In the genomic region with DNA sequence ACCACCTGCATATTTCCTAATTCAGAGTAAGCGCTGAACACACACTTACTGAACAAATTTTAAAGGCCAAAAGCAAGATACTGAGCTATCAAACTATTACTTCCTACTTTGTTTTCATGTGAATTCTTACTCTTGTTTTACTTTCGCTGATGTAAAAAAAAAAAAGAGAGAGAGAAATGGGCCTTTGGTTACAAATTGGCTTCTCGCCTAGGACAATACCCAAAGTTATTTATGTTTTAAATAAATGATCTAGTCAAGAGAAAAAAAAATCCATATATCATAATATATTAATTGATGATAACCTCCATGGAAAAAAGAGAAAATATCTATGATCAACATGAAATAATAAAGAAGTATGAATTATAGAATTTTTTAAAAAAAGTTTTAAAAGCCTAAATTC, we compare ENCODE assay signal across 27 cellular contexts. TPM values are rescaled to one million over a fixed set of nuclear protein-coding genes. Genes with fewer than 3 reads are reported as not detected.
DNase-seq lines count a peak whose midpoint lies in the region; ATAC-seq and TF ChIP-seq lines count a peak whose summit lies in the region.
"Had no signal": no experiment of that assay in that cellular context is flagged by ENCODE, and none has a peak within 500 bp of the region (broad histone marks: within the 10 kb centered on the region; RNA-seq: fewer than 3 reads in every experiment).

No MANE protein-coding gene starts in this region.

- TF ChIP-seq POLR2A in esophagus squamous epithelium (IDR thresholded peaks at IDR 0.05), result no peak

- no peaks in the 10 kb centered on the region for H3K27me3 Mint-ChIP-seq in chondrocyte (ENCODE audit: low read depth)

- H3K9me3 Mint-ChIP-seq in chondrocyte (ENCODE audit: low read depth), result no peaks in the 10 kb centered on the region
- H3K9me3 Mint-ChIP-seq: activated CD4-positive, alpha-beta memory T cell treated with anti-CD3 and anti-CD28 coated beads for 36 hours; activated naive CD8-positive, alpha-beta T cell treated with anti-CD3 and anti-CD28 coated beads, Interleukin-2, amount 50 U/mL, for 24 hours; activated T-cell treated with anti-CD3 and anti-CD28 coated beads, Interleukin-2, amount 50 U/mL, for 72 hours; CD8-positive, alpha-beta T cell; natural killer cell treated with Interleukin-12 subunit alpha and Interleukin-12 subunit beta and Interleukin-15 and Interleukin-18, amount 100 ng/mL, for 72 hours had no signal

- 69 to 74% methylated on average over 3 of the region's 3 CpGs for WGBS in esophagus squamous epithelium, 2 donors

- DNase-seq in chondrocyte (ENCODE audit: low spot score) (no peak), esophagus squamous epithelium (lab: John Stamatoyannopoulos, UW) (no peak), thoracic aorta (ENCODE audit: low spot score) (no peak), DMS153 (lab: John Stamatoyannopoulos, UW) (no peak), GM19240 (ENCODE audit: insufficient read length, low spot score) (no peak)
- DNase-seq: ACHN; activated CD4-positive, alpha-beta memory T cell treated with anti-CD3 and anti-CD28 coated beads for 36 hours; activated CD4-positive, CD25-positive, alpha-beta regulatory T cell treated with anti-CD3 and anti-CD28 coated beads, Interleukin-2, amount 50 U/mL, for 72 hours; activated naive CD8-positive, alpha-beta T cell treated with anti-CD3 and anti-CD28 coated beads, Interleukin-2, amount 50 U/mL, for 24 hours; activated T-cell treated with anti-CD3 and anti-CD28 coated beads, Interleukin-2, amount 50 U/mL, for 72 hours; CD8-positive, alpha-beta T cell; effector memory CD8-positive, alpha-beta T cell; EL; hypothalamus; immature natural killer cell; NCI-H146; NCI-H446; NCI-H774; SIG-M5; stimulated activated naive CD4-positive, alpha-beta T cell; testis had no signal

- intact Hi-C loops in esophagus squamous epithelium (cut with DNase I), result no loop called here

- TF ChIP-seq CTCF in chondrocyte (IDR thresholded peaks at IDR 0.05), result no peak
- TF ChIP-seq CTCF in esophagus squamous epithelium (IDR thresholded peaks at IDR 0.05), result no peak
- TF ChIP-seq CTCF in thoracic aorta (IDR thresholded peaks at IDR 0.05), result no peak

- no peak overlapping the region for H3K4me3 ChIP-seq in esophagus squamous epithelium
- H3K4me3 ChIP-seq in muscle layer of colon (ENCODE audit: low read depth in 1 of 2, low read length in 2 of 2), result no peak overlapping the region
- no peak overlapping the region for H3K4me3 ChIP-seq in thoracic aorta

- H3K4me3 Mint-ChIP-seq in chondrocyte (ENCODE audit: unreplicated experiment), result no peak overlapping the region
- H3K4me3 Mint-ChIP-seq: activated CD4-positive, alpha-beta memory T cell treated with anti-CD3 and anti-CD28 coated beads for 36 hours; activated naive CD8-positive, alpha-beta T cell treated with anti-CD3 and anti-CD28 coated beads, Interleukin-2, amount 50 U/mL, for 24 hours; B cell; CD8-positive, alpha-beta T cell; effector memory CD8-positive, alpha-beta T cell; immature natural killer cell; natural killer cell treated with Interleukin-12 subunit alpha and Interleukin-12 subunit beta and Interleukin-15 and Interleukin-18, amount 100 ng/mL, for 72 hours had no signal

- peaks cover 92% of the 10 kb centered on the region for H3K4me1 Mint-ChIP-seq in chondrocyte (ENCODE audit: low read depth)
- H3K4me1 Mint-ChIP-seq: B cell, immature natural killer cell had no signal

- ATAC-seq in thoracic aorta (ENCODE audit: insufficient number of reproducible peaks, low FRiP score, low read depth) (no peak), GM18867 (IDR thresholded peaks at IDR 0.05; ENCODE audit: unreplicated experiment) (no peak)
- ATAC-seq: CD8-positive, alpha-beta T cell; effector memory CD8-positive, alpha-beta T cell; HCT116; natural killer cell treated with Interleukin-12 subunit alpha and Interleukin-12 subunit beta and Interleukin-15 and Interleukin-18, amount 100 ng/mL, for 72 hours had no signal

- H3K27me3 ChIP-seq in esophagus squamous epithelium (peaks cover 0 to 22% (median 0%) of the 10 kb centered on the region in 4 donors), muscle layer of colon (ENCODE audit: control insufficient read depth in 1 of 2, insufficient read depth in 2 of 2, low read length in 2 of 2) (no peaks in the 10 kb centered on the region), thoracic aorta (replicated peaks; ENCODE audit: insufficient read depth) (no peaks in the 10 kb centered on the region)
- H3K27me3 ChIP-seq: testis had no signal

- H3K4me1 ChIP-seq in esophagus squamous epithelium (peaks cover 0 to 83% (median 19%) of the 10 kb centered on the region in 3 donors), muscle layer of colon (ENCODE audit: insufficient read depth, low read length) (peaks cover 82% of the 10 kb centered on the region), thoracic aorta (ENCODE audit: control insufficient read depth in 1 of 2, low read depth in 2 of 2) (peaks cover 61 to 93% of the 10 kb centered on the region in 2 donors)

- H3K9me3 ChIP-seq in esophagus squamous epithelium, result no peaks in the 10 kb centered on the region
- H3K9me3 ChIP-seq in muscle layer of colon (ENCODE audit: low read length), result no peaks in the 10 kb centered on the region
- no peaks in the 10 kb centered on the region for H3K9me3 ChIP-seq in thoracic aorta
- H3K9me3 ChIP-seq: testis had no signal

- no peaks in the 10 kb centered on the region for H3K36me3 ChIP-seq in esophagus squamous epithelium
- H3K36me3 ChIP-seq in muscle layer of colon (ENCODE audit: insufficient read depth, low read length), result no peaks in the 10 kb centered on the region
- H3K36me3 ChIP-seq in thoracic aorta, result no peaks in the 10 kb centered on the region

- H3K27ac ChIP-seq in esophagus squamous epithelium (peak overlapping the region in 3 of 4 donors; percentile 32 to 95 (median 64)), muscle layer of colon (ENCODE audit: low read depth, low read length) (peak overlapping the region; percentile 81), thoracic aorta (peak overlapping the region; percentile 43 to 69)

- H3K36me3 Mint-ChIP-seq in chondrocyte (ENCODE audit: low read depth), result peaks cover 23% of the 10 kb centered on the region
- H3K36me3 Mint-ChIP-seq: activated CD4-positive, alpha-beta memory T cell treated with anti-CD3 and anti-CD28 coated beads for 36 hours; CD8-positive, alpha-beta T cell; immature natural killer cell; natural killer cell treated with Interleukin-12 subunit alpha and Interleukin-12 subunit beta and Interleukin-15 and Interleukin-18, amount 100 ng/mL, for 72 hours had no signal

- H3K9ac ChIP-seq in muscle layer of colon (ENCODE audit: low read length), result no peak overlapping the region

- H3K27ac Mint-ChIP-seq in chondrocyte (ENCODE audit: unreplicated experiment), result peak overlapping the region; percentile 86
- H3K27ac Mint-ChIP-seq: activated CD4-positive, alpha-beta memory T cell treated with anti-CD3 and anti-CD28 coated beads for 36 hours; activated naive CD8-positive, alpha-beta T cell treated with anti-CD3 and anti-CD28 coated beads, Interleukin-2, amount 50 U/mL, for 24 hours; activated T-cell treated with anti-CD3 and anti-CD28 coated beads, Interleukin-2, amount 50 U/mL, for 72 hours; B cell; CD8-positive, alpha-beta T cell; effector memory CD8-positive, alpha-beta T cell; immature natural killer cell; natural killer cell treated with Interleukin-12 subunit alpha and Interleukin-12 subunit beta and Interleukin-15 and Interleukin-18, amount 100 ng/mL, for 72 hours had no signal

RNA-seq across cellular contexts. Expression of a gene that starts 9.2 kb away (rescaled TPM):
- total RNA-seq in chondrocyte (2,319 to 5,210 TPM (median 5,209 TPM) in 3 replicates), esophagus squamous epithelium (10 to 100 TPM in 3 of 4 donors, 1 to 10 TPM in 1; 8.9 to 97.1 (median 40.2) TPM), thoracic aorta (100 to 1,000 TPM; 505 to 852 TPM)
- total RNA-seq: activated CD4-positive, alpha-beta memory T cell treated with anti-CD3 and anti-CD28 coated beads for 36 hours; B cell; CD8-positive, alpha-beta T cell; natural killer cell treated with Interleukin-12 subunit alpha and Interleukin-12 subunit beta and Interleukin-15 and Interleukin-18, amount 100 ng/mL, for 72 hours; T-helper 2 cell treated with Interferon-gamma antibody and Interleukin-4, amounts not matched to agents 100 ng/mL and 5 ng/mL, for 36 hours had no signal

RNA-seq across cellular contexts. Expression of a gene that starts 9.3 kb away (rescaled TPM):
- total RNA-seq in chondrocyte, result 1,370 to 2,411 TPM (median 2,366 TPM) in 3 replicates
- 100 to 1,000 TPM in 1 of 4 donors, 10 to 100 TPM in 3; 11.9 to 102 (median 43.5) TPM for total RNA-seq in esophagus squamous epithelium
- 1,000 to 10,000 TPM in 1 of 2 donors, 100 to 1,000 TPM in 1; 999 to 1,135 TPM for total RNA-seq in thoracic aorta
- total RNA-seq: activated CD4-positive, alpha-beta memory T cell treated with anti-CD3 and anti-CD28 coated beads for 36 hours; activated T-cell treated with anti-CD3 and anti-CD28 coated beads, Interleukin-2, amount 50 U/mL, for 72 hours; CD8-positive, alpha-beta T cell; natural killer cell treated with Interleukin-12 subunit alpha and Interleukin-12 subunit beta and Interleukin-15 and Interleukin-18, amount 100 ng/mL, for 72 hours; T-helper 2 cell treated with Interferon-gamma antibody and Interleukin-4, amounts not matched to agents 100 ng/mL and 5 ng/mL, for 36 hours had no signal

Comparison
In these comparisons a context has a peak if more than half of its experiments do, and no peak if none do; other contexts are left out.
1. RNA of a gene that starts 9.2 kb away (total RNA-seq): 2,319 to 5,210 TPM in chondrocyte and 505 to 852 TPM in thoracic aorta; 8.9 to 97.1 TPM in esophagus squamous epithelium; every median in the first group is over 4 times any median in the second.
2. RNA of a gene that starts 9.3 kb away (total RNA-seq): 1,370 to 2,411 TPM in chondrocyte and 999 to 1,135 TPM in thoracic aorta; 11.9 to 102 TPM in esophagus squamous epithelium; every median in the first group is over 4 times any median in the second.
3. Peak in every context shown above with its lines, with median percentiles within 50 percentile points of each other: H3K27ac ChIP-seq.